ENCODE assay signal across 23 cellular contexts in the genomic region with DNA sequence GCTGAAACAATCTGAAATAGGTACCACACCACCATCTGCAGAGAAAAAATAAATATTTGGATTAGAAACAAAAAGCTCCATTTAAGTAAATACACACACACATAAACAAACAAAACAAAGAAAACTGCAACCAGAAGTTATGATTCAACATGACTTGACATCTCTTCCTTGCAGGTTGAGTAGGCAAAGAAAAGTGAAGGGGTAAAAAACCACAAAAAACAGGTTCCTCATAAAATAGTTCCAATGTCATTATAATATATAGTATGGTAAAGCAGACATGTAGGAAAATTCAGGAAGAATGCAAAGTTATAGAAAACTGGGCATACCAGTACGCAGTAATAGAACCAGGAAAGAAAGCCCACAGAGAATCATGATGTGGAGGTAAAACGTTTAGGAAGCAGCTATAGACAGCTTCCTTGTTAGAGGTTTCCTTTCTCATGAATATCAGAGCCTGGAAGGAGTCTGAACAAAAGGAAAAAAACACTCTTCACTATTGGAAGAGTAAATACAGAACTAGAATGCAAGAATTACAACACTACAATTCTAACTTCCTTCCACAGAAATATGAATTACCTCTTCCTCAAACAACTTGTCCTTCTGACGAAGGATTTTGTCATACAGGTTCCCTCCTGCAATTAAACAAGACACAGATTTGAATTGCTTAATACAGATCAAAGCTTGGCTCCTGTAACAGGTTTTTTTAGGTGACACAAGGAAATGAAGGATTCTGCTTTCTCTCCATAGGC. TPM values are rescaled to one million over a fixed set of nuclear protein-coding genes. Genes with fewer than 3 reads are reported as not detected.
DNase-seq lines count a peak whose midpoint lies in the region; ATAC-seq, FAIRE-seq and TF ChIP-seq lines count a peak whose summit lies in the region.
"Had no signal": no experiment of that assay in that cellular context is flagged by ENCODE, and none has a peak within 500 bp of the region (broad histone marks: within the 10 kb centered on the region; RNA-seq: fewer than 3 reads in every experiment).

No MANE protein-coding gene starts in this region.

- CTCF ChIA-PET in endothelial cell of umbilical vein (lab: Charles Lee), result no interaction called here

- no TSS peak for BruUV-seq in endothelial cell of umbilical vein (replicated peaks; lab: Mats Ljungman, UMichigan)

- intact Hi-C loops in endothelial cell of umbilical vein (cut with micrococcal nuclease), result no loop called here

- no peaks in the 10 kb centered on the region for H3K9me1 ChIP-seq in endothelial cell of umbilical vein (replicated peaks; ENCODE audit: control insufficient read depth, extremely low read depth, insufficient read depth, low read length)

- peak overlapping the region; percentile 51 for H3K27ac Mint-ChIP-seq in activated T-cell treated with anti-CD3 and anti-CD28 coated beads, Interleukin-2, amount 50 U/mL, for 24 hours
- H3K27ac Mint-ChIP-seq: activated B cell treated with CpG ODN at 0.5 μM for 24 hours; activated CD4-positive, alpha-beta memory T cell treated with anti-CD3 and anti-CD28 coated beads, Interleukin-2, amount 10 ng/mL, durations not matched to agents 7 days and 5 days; stimulated activated naive CD8-positive, alpha-beta T cell treated with anti-CD3 and anti-CD28 coated beads, Interleukin-15, amount 100 ng/mL, for 72 hours had no signal

- H3K9me3 ChIP-seq in endothelial cell of umbilical vein (replicated peaks; ENCODE audit: control insufficient read depth, insufficient read depth, low read length) (no peaks in the 10 kb centered on the region), upper lobe of left lung (no peaks in the 10 kb centered on the region)
- H3K9me3 ChIP-seq: Peyer's patch had no signal

- H3K4me3 ChIP-seq in endothelial cell of umbilical vein (replicated peaks in 1 of 3; ENCODE audit: insufficient read depth in 1 of 3, low read depth in 1 of 3, low read length in 3 of 3), result no peak overlapping the region
- no peak overlapping the region for H3K4me3 ChIP-seq in upper lobe of left lung
- H3K4me3 ChIP-seq: hepatocyte, Peyer's patch had no signal

- H3K27me3 Mint-ChIP-seq in activated T-cell treated with anti-CD3 and anti-CD28 coated beads, Interleukin-2, amount 50 U/mL, for 24 hours, result no peaks in the 10 kb centered on the region
- H3K27me3 Mint-ChIP-seq: activated B cell treated with CpG ODN at 0.5 μM for 24 hours; activated CD4-positive, alpha-beta memory T cell treated with anti-CD3 and anti-CD28 coated beads, Interleukin-2, amount 10 ng/mL, durations not matched to agents 7 days and 5 days; stimulated activated naive CD8-positive, alpha-beta T cell treated with anti-CD3 and anti-CD28 coated beads, Interleukin-15, amount 100 ng/mL, for 72 hours had no signal

- no peak for TF ChIP-seq EP300 in upper lobe of left lung (IDR thresholded peaks at IDR 0.05)

- no peak overlapping the region for H3K4me2 ChIP-seq in endothelial cell of umbilical vein (ENCODE audit: insufficient read depth, low read length)
- H3K4me2 ChIP-seq: hepatocyte had no signal

- POLR2A ChIA-PET in endothelial cell of umbilical vein (lab: Charles Lee), result no interaction called here

- H4K20me1 ChIP-seq in endothelial cell of umbilical vein (replicated peaks; ENCODE audit: control insufficient read depth, extremely low read depth, insufficient read depth, low read length), result no peaks in the 10 kb centered on the region

- peaks cover 44% of the 10 kb centered on the region for H3K4me1 Mint-ChIP-seq in activated T-cell treated with anti-CD3 and anti-CD28 coated beads, Interleukin-2, amount 50 U/mL, for 24 hours (ENCODE audit: low read depth)

- WGBS in upper lobe of left lung, 2 donors, result 36 to 40% methylated on average over 3 of the region's 3 CpGs

- H3K4me1 ChIP-seq in endothelial cell of umbilical vein (ENCODE audit: control insufficient read depth, extremely low read depth, insufficient read depth, low read length), result peaks cover 31% of the 10 kb centered on the region
- H3K4me1 ChIP-seq in upper lobe of left lung, result peaks cover 13 to 29% (median 20%) of the 10 kb centered on the region in 4 donors

- ATAC-seq in upper lobe of left lung (ENCODE audit: low FRiP score in 2 of 2), result peak in 1 of 2 donors; percentile 21
- ATAC-seq: foreskin keratinocyte; HepG2; stimulated activated naive CD8-positive, alpha-beta T cell treated with anti-CD3 and anti-CD28 coated beads, Interleukin-15, amount 100 ng/mL, for 72 hours had no signal

- peaks cover 9% of the 10 kb centered on the region for H3K79me2 ChIP-seq in endothelial cell of umbilical vein (ENCODE audit: control insufficient read depth, insufficient read depth, low read length)

- dilution Hi-C loops in endothelial cell of umbilical vein (cut with MboI; ENCODE audit: extremely low pct_ligation_motif_present, low sequenced_read_pairs), result no loop called here

- H3K9ac ChIP-seq in endothelial cell of umbilical vein (replicated peaks; ENCODE audit: extremely low read depth, insufficient read depth, low read length), result no peak overlapping the region

- no peak for FAIRE-seq in endothelial cell of umbilical vein (lab: Jason Lieb, UNC)
- FAIRE-seq: A204.1, HepG2, small intestine had no signal

- H3K27ac ChIP-seq in endothelial cell of umbilical vein (ENCODE audit: insufficient read depth, low read depth, low read length) (peak overlapping the region; percentile 14), upper lobe of left lung (peak overlapping the region in 3 of 4 donors; percentile 4 to 65 (median 39))
- H3K27ac ChIP-seq: C4-2B, foreskin keratinocyte, hepatocyte, Peyer's patch had no signal

- H3K36me3 Mint-ChIP-seq in activated T-cell treated with anti-CD3 and anti-CD28 coated beads, Interleukin-2, amount 50 U/mL, for 24 hours (ENCODE audit: low read depth), result peaks cover 67% of the 10 kb centered on the region

- H3K36me3 ChIP-seq in endothelial cell of umbilical vein (ENCODE audit: control insufficient read depth in 2 of 2, extremely low read depth in 1 of 2, insufficient read depth in 2 of 2, low read length in 2 of 2) (peaks cover 4 to 6% of the 10 kb centered on the region in 2 experiments), upper lobe of left lung (peaks cover 9 to 46% (median 34%) of the 10 kb centered on the region in 4 donors)

- TF ChIP-seq CTCF in endothelial cell of umbilical vein (IDR thresholded peaks at IDR 0.05; ENCODE audit: extremely low read depth in 1 of 2, insufficient read depth in 1 of 2, low read depth in 1 of 2, low read length in 2 of 2) (no peak), upper lobe of left lung (IDR thresholded peaks at IDR 0.05) (no peak)

- no peak for DNase-seq in activated T-cell treated with anti-CD3 and anti-CD28 coated beads, Interleukin-2, amount 50 U/mL, for 24 hours
- no peak for DNase-seq in activated T-cell treated with anti-CD3 and anti-CD28 coated beads, Interleukin-2, amount 50 U/mL, for 1 hour
- DNase-seq in NOMO-1 (lab: John Stamatoyannopoulos, UW; ENCODE audit: unreplicated experiment in 2 of 2), result peak; percentile 45 to 83
- DNase-seq in endothelial cell of umbilical vein (ENCODE audit: low read depth, low spot score), result no peak
- no peak for DNase-seq in upper lobe of left lung
- no peak for DNase-seq in cerebellar nuclear complex (lab: John Stamatoyannopoulos, UW)
- DNase-seq in superior temporal gyrus (ENCODE audit: extremely low spot score), result no peak
- DNase-seq in NCI-H526 (lab: John Stamatoyannopoulos, UW), result no peak
- DNase-seq: activated B cell treated with CpG ODN at 0.5 μM for 24 hours; activated CD4-positive, alpha-beta memory T cell treated with anti-CD3 and anti-CD28 coated beads, Interleukin-2, amount 10 ng/mL, durations not matched to agents 7 days and 5 days; foreskin keratinocyte; NCI-H187 treated with DMSO at 0.1 percent for 48 hours; NCI-H2227 treated with DMSO at 0.1 percent for 48 hours; NCI-H774; Peyer's patch; small intestine; stimulated activated CD4-positive, alpha-beta T cell treated with anti-CD3 and anti-CD28 coated beads, Interleukin-2, amount 100 ng/mL, for 48 hours; stimulated activated naive CD8-positive, alpha-beta T cell treated with anti-CD3 and anti-CD28 coated beads, Interleukin-15, amount 100 ng/mL, for 72 hours; trophoblast cell had no signal

- no peak overlapping the region for H2AFZ ChIP-seq in endothelial cell of umbilical vein (ENCODE audit: low read depth, low read length)
- H2AFZ ChIP-seq: hepatocyte had no signal

- H3K27me3 ChIP-seq in endothelial cell of umbilical vein (ENCODE audit: control insufficient read depth in 2 of 2, insufficient read depth in 2 of 2, low read length in 2 of 2) (no peaks in the 10 kb centered on the region), upper lobe of left lung (no peaks in the 10 kb centered on the region)
- H3K27me3 ChIP-seq: foreskin keratinocyte, hepatocyte, Peyer's patch had no signal

- no peak overlapping the region for H3K4me3 Mint-ChIP-seq in activated T-cell treated with anti-CD3 and anti-CD28 coated beads, Interleukin-2, amount 50 U/mL, for 24 hours
- H3K4me3 Mint-ChIP-seq: activated B cell treated with CpG ODN at 0.5 μM for 24 hours; activated CD4-positive, alpha-beta memory T cell treated with anti-CD3 and anti-CD28 coated beads, Interleukin-2, amount 10 ng/mL, durations not matched to agents 7 days and 5 days; stimulated activated naive CD8-positive, alpha-beta T cell treated with anti-CD3 and anti-CD28 coated beads, Interleukin-15, amount 100 ng/mL, for 72 hours had no signal

- no peak for TF ChIP-seq POLR2A in endothelial cell of umbilical vein (IDR thresholded peaks at IDR 0.05; ENCODE audit: low read depth, low read length)
- no peak for TF ChIP-seq POLR2A in upper lobe of left lung (IDR thresholded peaks at IDR 0.05)

- no peaks in the 10 kb centered on the region for H3K9me3 Mint-ChIP-seq in activated T-cell treated with anti-CD3 and anti-CD28 coated beads, Interleukin-2, amount 50 U/mL, for 24 hours
- H3K9me3 Mint-ChIP-seq: activated B cell treated with CpG ODN at 0.5 μM for 24 hours; activated CD4-positive, alpha-beta memory T cell treated with anti-CD3 and anti-CD28 coated beads, Interleukin-2, amount 10 ng/mL, durations not matched to agents 7 days and 5 days; stimulated activated naive CD8-positive, alpha-beta T cell treated with anti-CD3 and anti-CD28 coated beads, Interleukin-15, amount 100 ng/mL, for 72 hours had no signal

RNA-seq across cellular contexts. Expression of gene NEK9, which starts 6.1 kb away (rescaled TPM):
- total RNA-seq in endothelial cell of umbilical vein, result 65.1 and 69.6 TPM in 2 replicates
- 22.1 and 25.1 TPM in 2 replicates for polyA plus RNA-seq in endothelial cell of umbilical vein
- 22.4 and 23.2 TPM in 2 replicates for polyA plus RNA-seq in endothelial cell of umbilical vein (2011; cell fraction: cytosol; rRNA removed)
- 39.8 and 59.9 TPM in 2 replicates for polyA plus RNA-seq in endothelial cell of umbilical vein (2011; cell fraction: nucleus; rRNA removed)
- 49.6 and 51.6 TPM in 2 replicates for polyA plus RNA-seq in endothelial cell of umbilical vein (2012)
- polyA minus RNA-seq in endothelial cell of umbilical vein, result 56.9 and 73.8 TPM in 2 replicates
- 34.8 TPM for polyA minus RNA-seq in endothelial cell of umbilical vein (2011; cell fraction: cytosol; rRNA and poly(A)+ RNA removed)
- 47.0 and 54.4 TPM in 2 replicates for polyA minus RNA-seq in endothelial cell of umbilical vein (2011; cell fraction: nucleus; rRNA and poly(A)+ RNA removed)
- 10 to 100 TPM; 37.5 to 96.4 (median 78.9) TPM for total RNA-seq in upper lobe of left lung

RNA-seq across cellular contexts. Expression of gene ZC2HC1C, which starts 51.3 kb away (rescaled TPM):
- 0.91 and 3.6 TPM in 2 replicates for total RNA-seq in endothelial cell of umbilical vein
- 0.72 and 0.84 TPM in 2 replicates for polyA plus RNA-seq in endothelial cell of umbilical vein
- polyA plus RNA-seq in endothelial cell of umbilical vein (2011; cell fraction: cytosol; rRNA removed), result 0.78 and 0.90 TPM in 2 replicates
- polyA plus RNA-seq in endothelial cell of umbilical vein (2011; cell fraction: nucleus; rRNA removed), result 0.87 and 2.4 TPM in 2 replicates
- 0.68 and 1.5 TPM in 2 replicates for polyA plus RNA-seq in endothelial cell of umbilical vein (2012)
- polyA minus RNA-seq in endothelial cell of umbilical vein, result 1.00 and 1.9 TPM in 2 replicates
- 2.4 TPM for polyA minus RNA-seq in endothelial cell of umbilical vein (2011; cell fraction: cytosol; rRNA and poly(A)+ RNA removed)
- polyA minus RNA-seq in endothelial cell of umbilical vein (2011; cell fraction: nucleus; rRNA and poly(A)+ RNA removed), result 2.2 and 3.8 TPM in 2 replicates
- 10 to 100 TPM in 3 of 6 donors, 1 to 10 TPM in 3; 3.2 to 21.0 (median 9.7) TPM for total RNA-seq in upper lobe of left lung

RNA-seq across cellular contexts. Expression of gene TMED10, which starts 55.7 kb away (rescaled TPM):
- total RNA-seq in endothelial cell of umbilical vein (313 and 338 TPM in 2 replicates), upper lobe of left lung (100 to 1,000 TPM in 4 of 6 donors, 10 to 100 TPM in 2; 72.3 to 314 (median 186) TPM)
- 320 and 342 TPM in 2 replicates for polyA plus RNA-seq in endothelial cell of umbilical vein
- polyA plus RNA-seq in endothelial cell of umbilical vein (2011; cell fraction: cytosol; rRNA removed), result 205 and 228 TPM in 2 replicates
- polyA plus RNA-seq in endothelial cell of umbilical vein (2011; cell fraction: nucleus; rRNA removed), result 95.1 and 111 TPM in 2 replicates
- polyA plus RNA-seq in endothelial cell of umbilical vein (2012), result 207 and 216 TPM in 2 replicates
- polyA minus RNA-seq in endothelial cell of umbilical vein, result 775 and 787 TPM in 2 replicates
- 126 TPM for polyA minus RNA-seq in endothelial cell of umbilical vein (2011; cell fraction: cytosol; rRNA and poly(A)+ RNA removed)
- 137 and 151 TPM in 2 replicates for polyA minus RNA-seq in endothelial cell of umbilical vein (2011; cell fraction: nucleus; rRNA and poly(A)+ RNA removed)

RNA-seq across cellular contexts. Expression of gene ACYP1, which starts 56.9 kb away (rescaled TPM):
- total RNA-seq in endothelial cell of umbilical vein, result 34.2 and 37.5 TPM in 2 replicates
- 17.4 and 30.2 TPM in 2 replicates for polyA plus RNA-seq in endothelial cell of umbilical vein
- 41.6 and 54.9 TPM in 2 replicates for polyA plus RNA-seq in endothelial cell of umbilical vein (2011; cell fraction: cytosol; rRNA removed)
- 24.8 and 51.2 TPM in 2 replicates for polyA plus RNA-seq in endothelial cell of umbilical vein (2011; cell fraction: nucleus; rRNA removed)
- 22.8 and 34.0 TPM in 2 replicates for polyA plus RNA-seq in endothelial cell of umbilical vein (2012)
- 11.3 and 16.2 TPM in 2 replicates for polyA minus RNA-seq in endothelial cell of umbilical vein
- 6.9 TPM for polyA minus RNA-seq in endothelial cell of umbilical vein (2011; cell fraction: cytosol; rRNA and poly(A)+ RNA removed)
- 11.8 TPM in 2 replicates for polyA minus RNA-seq in endothelial cell of umbilical vein (2011; cell fraction: nucleus; rRNA and poly(A)+ RNA removed)
- total RNA-seq in upper lobe of left lung, result 10 to 100 TPM in 5 of 6 donors, 1 to 10 TPM in 1; 7.9 to 46.1 (median 13.7) TPM

Comparison
In these comparisons a context has a peak if more than half of its experiments do, and no peak if none do; other contexts are left out.
1. DNase-seq: peak in NOMO-1 (2 of 2); none in activated T-cell treated with anti-CD3 and anti-CD28 coated beads, Interleukin-2, amount 50 U/mL, for 24 hours (single experiment), activated T-cell treated with anti-CD3 and anti-CD28 coated beads, Interleukin-2, amount 50 U/mL, for 1 hour (single experiment), endothelial cell of umbilical vein (single experiment), upper lobe of left lung (0 of 2), cerebellar nuclear complex (0 of 2), superior temporal gyrus (single experiment) and NCI-H526 (0 of 2).